Comparison of ENCODE assay signal across 27 cellular contexts in genomic region chr5:180469586-180469865, GRCh38.
"Had no signal": no experiment of that assay in that cellular context is flagged by ENCODE, and none has a peak within 500 bp of the region (broad histone marks: within the 10 kb centered on the region; RNA-seq: fewer than 3 reads in every experiment).

No MANE protein-coding gene starts in this region.

- H3K9me3 ChIP-seq: gastrocnemius medialis, psoas muscle, sigmoid colon, testis, tibial artery had no signal

- H3K36me3 Mint-ChIP-seq: naive thymus-derived CD4-positive, alpha-beta T cell; neural progenitor cell; stimulated activated naive B cell treated with anti-CD40 and anti-IgM and Interleukin-4, amounts not matched to agents 10 μg/mL and 1 μg/mL and 100 μg/mL, for 72 hours; type B pancreatic cell had no signal

- H3K4me1 Mint-ChIP-seq: endodermal cell; nephron; stimulated activated naive B cell treated with anti-CD40 and anti-IgM and Interleukin-4, amounts not matched to agents 10 μg/mL and 1 μg/mL and 100 μg/mL, for 72 hours had no signal

- DNase-seq: cerebellar nuclear complex; effector CD8-positive, alpha-beta T cell; endodermal cell; foreskin fibroblast; gastrocnemius medialis; kidney; mesenchymal stem cell; midbrain; nucleus accumbens; psoas muscle; right cardiac atrium; sigmoid colon; stimulated activated CD4-positive, alpha-beta T cell treated with anti-CD3 and anti-CD28 coated beads, Interleukin-4, amount 100 ng/mL, for 4 hours; stimulated activated naive B cell treated with anti-CD40 and anti-IgM and Interleukin-4, amounts not matched to agents 10 μg/mL and 1 μg/mL and 100 μg/mL, for 72 hours; substantia nigra; testis had no signal

- H3K27ac ChIP-seq: dorsolateral prefrontal cortex, epithelial cell of prostate, gastrocnemius medialis, hepatocyte, neural progenitor cell, psoas muscle, sigmoid colon, testis, tibial artery had no signal

- H3K27me3 ChIP-seq: gastrocnemius medialis, testis had no signal

- H3K27ac Mint-ChIP-seq: endodermal cell; naive thymus-derived CD4-positive, alpha-beta T cell; nephron; stimulated activated naive B cell treated with anti-CD40 and anti-IgM and Interleukin-4, amounts not matched to agents 10 μg/mL and 1 μg/mL and 100 μg/mL, for 72 hours; type B pancreatic cell had no signal

- ATAC-seq: esophagus mucosa; gastrocnemius medialis; left lobe of liver; naive thymus-derived CD4-positive, alpha-beta T cell; psoas muscle; right cardiac atrium; stimulated activated naive B cell treated with anti-CD40 and anti-IgM and Interleukin-4, amounts not matched to agents 10 μg/mL and 1 μg/mL and 100 μg/mL, for 72 hours had no signal

- H3K9me3 Mint-ChIP-seq: naive thymus-derived CD4-positive, alpha-beta T cell; nephron; neural progenitor cell; type B pancreatic cell had no signal

- H3K4me1 ChIP-seq: gastrocnemius medialis, neural progenitor cell, psoas muscle, sigmoid colon, testis, tibial artery had no signal

- H3K36me3 ChIP-seq: gastrocnemius medialis, neural progenitor cell, sigmoid colon, tibial artery had no signal

- H3K4me3 Mint-ChIP-seq: endodermal cell; naive thymus-derived CD4-positive, alpha-beta T cell; nephron; neural progenitor cell; stimulated activated naive B cell treated with anti-CD40 and anti-IgM and Interleukin-4, amounts not matched to agents 10 μg/mL and 1 μg/mL and 100 μg/mL, for 72 hours; type B pancreatic cell had no signal

- H3K4me3 ChIP-seq: dorsolateral prefrontal cortex, gastrocnemius medialis, hepatocyte, lung, neural progenitor cell, psoas muscle, sigmoid colon, testis, tibial artery had no signal
